In the genomic region with DNA sequence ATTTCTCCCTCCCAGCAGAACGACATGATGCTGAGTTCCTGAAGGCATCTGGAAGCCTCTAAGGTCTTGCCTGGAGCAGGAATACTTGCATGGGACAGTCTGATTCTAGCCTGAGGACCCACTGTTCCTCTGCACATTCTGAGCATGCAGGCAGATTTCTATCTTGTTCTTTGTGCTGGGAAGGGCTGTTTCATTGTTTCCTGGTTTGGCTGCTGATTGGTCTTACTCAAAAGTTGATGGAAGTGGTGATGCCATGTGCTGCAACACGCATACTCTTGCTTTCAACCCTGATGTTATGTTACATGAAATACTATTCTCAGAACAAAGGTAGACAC, we compare ENCODE assay signal across 1 cellular context.
TF ChIP-seq lines count a peak whose summit lies in the region.

No MANE protein-coding gene starts in this region.

TF ChIP-seq in GM12878, 131 proteins besides CTCF, POLR2A, EP300 and RAD21:
- TF ChIP-seq TCF7 (IDR thresholded peaks at IDR 0.05; ENCODE audit: borderline replicate concordance): no peak
